Comparison of ENCODE assay signal across 13 cellular contexts in the genomic region with DNA sequence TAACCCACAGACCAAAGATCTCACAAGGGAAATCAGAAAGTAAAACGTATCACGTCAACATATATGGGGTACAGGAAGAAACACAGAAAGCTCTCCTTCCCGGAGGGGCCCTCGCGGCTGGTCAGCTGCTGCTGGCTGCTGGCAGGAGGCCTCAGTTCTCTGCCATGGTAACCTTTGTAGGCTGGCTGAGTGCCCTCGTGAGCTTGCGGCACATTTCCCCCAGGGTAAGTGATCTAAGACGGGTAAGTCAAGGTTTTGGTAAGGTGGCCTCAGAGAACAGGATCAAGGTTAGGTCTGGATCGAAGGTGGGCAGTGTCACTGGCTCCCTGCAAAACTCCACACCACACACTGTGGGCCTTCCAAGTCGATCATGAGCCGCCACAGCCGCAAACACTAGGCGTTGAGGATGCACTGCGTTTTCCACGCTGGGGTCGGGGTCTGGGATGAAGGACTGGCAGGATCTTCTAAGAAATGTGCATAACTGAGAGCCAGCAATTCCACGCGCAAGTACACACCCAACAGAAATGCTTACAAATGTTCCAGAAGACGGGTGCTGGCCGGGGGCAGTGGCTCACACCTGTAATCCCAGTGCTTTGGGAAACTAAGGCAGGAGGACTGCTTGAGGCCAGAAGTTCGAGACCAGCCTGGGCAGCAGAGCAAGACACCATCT. TPM values are rescaled to one million over a fixed set of nuclear protein-coding genes. Genes with fewer than 3 reads are reported as not detected.
A peak's percentile ranks its signal among the peaks of the same experiment; 100 is the strongest.
DNase-seq lines count a peak whose midpoint lies in the region; ATAC-seq and TF ChIP-seq lines count a peak whose summit lies in the region.
"Had no signal": no experiment of that assay in that cellular context is flagged by ENCODE, and none has a peak within 500 bp of the region (broad histone marks: within the 10 kb centered on the region; RNA-seq: fewer than 3 reads in every experiment).

No MANE protein-coding gene starts in this region.

- no peak for TF ChIP-seq CTCF in LNCaP clone FGC (IDR thresholded peaks at IDR 0.05; ENCODE audit: control insufficient read depth, extremely low read depth, insufficient read depth)
- TF ChIP-seq CTCF in astrocyte of the cerebellum (IDR thresholded peaks at IDR 0.05; ENCODE audit: low read depth, low read length, missing control alignments) = no peak
- no peak for TF ChIP-seq CTCF in gastrocnemius medialis (IDR thresholded peaks at IDR 0.05 in 4 of 5, conservative IDR thresholded peaks at IDR 0.05 in 1 of 5)
- TF ChIP-seq CTCF in tibial nerve (IDR thresholded peaks at IDR 0.05) = no peak

- peak overlapping the region; percentile 9 for H3K4me3 ChIP-seq in LNCaP clone FGC (ENCODE audit: low read depth, low read length)
- H3K4me3 ChIP-seq in astrocyte of the cerebellum (ENCODE audit: low read depth, low read length) = no peak overlapping the region
- H3K4me3 ChIP-seq in gastrocnemius medialis = no peak overlapping the region
- no peak overlapping the region for H3K4me3 ChIP-seq in tibial nerve

- no peak for TF ChIP-seq POLR2A in gastrocnemius medialis (IDR thresholded peaks at IDR 0.05)
- no peak for TF ChIP-seq POLR2A in tibial nerve (IDR thresholded peaks at IDR 0.05)

- in situ Hi-C loops in astrocyte of the cerebellum (cut with HindIII; ENCODE audit: low sequenced_read_pairs) (no loop called here), gastrocnemius medialis (cut with MboI; ENCODE audit: low sequenced_read_pairs in 4 of 4) (no loop called here)

- ATAC-seq in gastrocnemius medialis (peak; percentile 50 to 70), GM21717 (IDR thresholded peaks at IDR 0.05; ENCODE audit: unreplicated experiment) (no peak)

- H3K27ac ChIP-seq in gastrocnemius medialis = peak overlapping the region; percentile 6 to 64 (median 60)
- no peak overlapping the region for H3K27ac ChIP-seq in tibial nerve
- H3K27ac ChIP-seq: parathyroid adenoma had no signal

- peaks cover 11 to 12% of the 10 kb centered on the region in 2 donors for H3K4me1 ChIP-seq in gastrocnemius medialis
- H3K4me1 ChIP-seq in tibial nerve = no peaks in the 10 kb centered on the region
- H3K4me1 ChIP-seq: parathyroid adenoma had no signal

- H3K9me3 ChIP-seq in gastrocnemius medialis (no peaks in the 10 kb centered on the region), tibial nerve (no peaks in the 10 kb centered on the region)

- H3K27me3 ChIP-seq in gastrocnemius medialis (no peaks in the 10 kb centered on the region), tibial nerve (no peaks in the 10 kb centered on the region)

- WGBS in tibial nerve, 2 donors = 81 to 84% methylated on average over 21 of the region's 21 CpGs

- H3K36me3 ChIP-seq in gastrocnemius medialis (peaks cover 0 to 56% of the 10 kb centered on the region in 2 donors), tibial nerve (peaks cover 0 to 91% (median 12%) of the 10 kb centered on the region in 3 donors)

- no peak for TF ChIP-seq EP300 in tibial nerve (IDR thresholded peaks at IDR 0.05)

- DNase-seq in LNCaP clone FGC (ENCODE audit: low read depth) (peak; percentile 45), astrocyte of the cerebellum (ENCODE audit: low read depth) (peak; percentile 20), hypothalamus (lab: John Stamatoyannopoulos, UW) (peak in 31 of 51 donors; percentile 6 to 77 (median 47)), gastrocnemius medialis (peak in 1 of 2 donors; percentile 65), tibial nerve (ENCODE audit: low spot score in 2 of 2) (no peak), GM03348 (ENCODE audit: low spot score) (no peak), SHP77 treated with DMSO at 0.1 percent for 48 hours (lab: John Stamatoyannopoulos, UW) (no peak)
- DNase-seq: activated gamma-delta T cell treated with Interleukin-2 at 50 U/mL for 16 hours, DMS53, NCI-H82, T1000 had no signal

- intact Hi-C loops in gastrocnemius medialis (cut with DNase I; ENCODE audit: low total_unique reads) = no loop called here

RNA-seq across cellular contexts. Expression of a gene that starts 33.9 kb away (rescaled TPM):
- total RNA-seq in gastrocnemius medialis = 10 to 100 TPM in 1 of 4 donors, 1 to 10 TPM in 3; 1.9 to 13.3 (median 4.4) TPM
- total RNA-seq in tibial nerve = 10 to 100 TPM; 13.0 to 30.6 (median 17.4) TPM

RNA-seq across cellular contexts. Expression of a gene that starts 47.7 kb away (rescaled TPM):
- 100 to 1,000 TPM in 1 of 4 donors, 10 to 100 TPM in 3; 96.4 to 109 (median 97.7) TPM for total RNA-seq in gastrocnemius medialis
- total RNA-seq in tibial nerve = 10 to 100 TPM; 52.1 to 75.2 (median 61.4) TPM

Comparison
In these comparisons a context has a peak if more than half of its experiments do, and no peak if none do; other contexts are left out.
1. DNase-seq: peak in LNCaP clone FGC (single experiment), astrocyte of the cerebellum (single experiment) and hypothalamus (31 of 51); none in tibial nerve (0 of 2), GM03348 (single experiment) and SHP77 treated with DMSO at 0.1 percent for 48 hours (single experiment).
2. H3K27ac ChIP-seq: peak in gastrocnemius medialis (4 of 4); none in tibial nerve (0 of 4).